19 cellular contexts compared by ENCODE assay signal in genomic region chr2:168222095-168222494, GRCh38.
"Had no signal": no experiment of that assay in that cellular context is flagged by ENCODE, and none has a peak within 500 bp of the region (broad histone marks: within the 10 kb centered on the region; RNA-seq: fewer than 3 reads in every experiment).

No MANE protein-coding gene starts in this region.

- ATAC-seq: activated CD4-positive, CD25-positive, alpha-beta regulatory T cell treated with anti-CD3 and anti-CD28 coated beads, Interleukin-2, amount 50 U/mL, for 24 hours; activated CD8-positive, alpha-beta T cell treated with anti-CD3 and anti-CD28 coated beads, Interleukin-2, amount 10 ng/mL, durations not matched to agents 7 days and 5 days; activated naive CD8-positive, alpha-beta T cell treated with anti-CD3 and anti-CD28 coated beads, Interleukin-2, amount 50 U/mL, for 24 hours; upper lobe of right lung had no signal

- H3K27me3 Mint-ChIP-seq: activated CD4-positive, alpha-beta T cell treated with anti-CD3 and anti-CD28 coated beads, Interleukin-2, amount 10 ng/mL, durations not matched to agents 7 days and 5 days; activated naive CD4-positive, alpha-beta T cell treated with anti-CD3 and anti-CD28 coated beads, Interleukin-2, amount 10 ng/mL, durations not matched to agents 7 days and 5 days; activated naive CD8-positive, alpha-beta T cell treated with anti-CD3 and anti-CD28 coated beads, Interleukin-2, amount 50 U/mL, for 24 hours; activated T-cell treated with anti-CD3 and anti-CD28 coated beads, Interleukin-2, amount 50 U/mL, for 24 hours; dendritic cell treated with granulocyte-macrophage colony-stimulating factor and Interleukin-4, amounts not matched to agents 40 ng/mL and 50 ng/mL, for 4 days; memory B cell had no signal

- FAIRE-seq: kidney had no signal

- H3K4me3 Mint-ChIP-seq: activated CD4-positive, alpha-beta T cell treated with anti-CD3 and anti-CD28 coated beads, Interleukin-2, amount 10 ng/mL, durations not matched to agents 7 days and 5 days; activated CD8-positive, alpha-beta T cell treated with anti-CD3 and anti-CD28 coated beads, Interleukin-2, amount 10 ng/mL, durations not matched to agents 7 days and 5 days; activated naive CD4-positive, alpha-beta T cell treated with anti-CD3 and anti-CD28 coated beads, Interleukin-2, amount 10 ng/mL, durations not matched to agents 7 days and 5 days; activated naive CD8-positive, alpha-beta T cell treated with anti-CD3 and anti-CD28 coated beads, Interleukin-2, amount 50 U/mL, for 24 hours; activated T-cell treated with anti-CD3 and anti-CD28 coated beads, Interleukin-2, amount 50 U/mL, for 24 hours; dendritic cell treated with granulocyte-macrophage colony-stimulating factor and Interleukin-4, amounts not matched to agents 40 ng/mL and 50 ng/mL, for 4 days; memory B cell; nephron progenitor cell had no signal

- H3K27ac Mint-ChIP-seq: activated CD4-positive, alpha-beta T cell treated with anti-CD3 and anti-CD28 coated beads, Interleukin-2, amount 10 ng/mL, durations not matched to agents 7 days and 5 days; activated CD8-positive, alpha-beta T cell treated with anti-CD3 and anti-CD28 coated beads, Interleukin-2, amount 10 ng/mL, durations not matched to agents 7 days and 5 days; activated naive CD4-positive, alpha-beta T cell treated with anti-CD3 and anti-CD28 coated beads, Interleukin-2, amount 10 ng/mL, durations not matched to agents 7 days and 5 days; activated naive CD8-positive, alpha-beta T cell treated with anti-CD3 and anti-CD28 coated beads, Interleukin-2, amount 50 U/mL, for 24 hours; activated T-cell treated with anti-CD3 and anti-CD28 coated beads, Interleukin-2, amount 50 U/mL, for 24 hours; dendritic cell treated with granulocyte-macrophage colony-stimulating factor and Interleukin-4, amounts not matched to agents 40 ng/mL and 50 ng/mL, for 4 days; memory B cell; nephron progenitor cell had no signal

- H3K27ac ChIP-seq: esophagus squamous epithelium, thoracic aorta, upper lobe of right lung had no signal

- H3K4me1 ChIP-seq: upper lobe of right lung had no signal

- H3K27me3 ChIP-seq: esophagus squamous epithelium, upper lobe of right lung had no signal

- H3K4me3 ChIP-seq: esophagus squamous epithelium, thoracic aorta, upper lobe of right lung had no signal

- H3K9me3 Mint-ChIP-seq: activated CD4-positive, alpha-beta T cell treated with anti-CD3 and anti-CD28 coated beads, Interleukin-2, amount 10 ng/mL, durations not matched to agents 7 days and 5 days; activated naive CD4-positive, alpha-beta T cell treated with anti-CD3 and anti-CD28 coated beads, Interleukin-2, amount 10 ng/mL, durations not matched to agents 7 days and 5 days; activated naive CD8-positive, alpha-beta T cell treated with anti-CD3 and anti-CD28 coated beads, Interleukin-2, amount 50 U/mL, for 24 hours; activated T-cell treated with anti-CD3 and anti-CD28 coated beads, Interleukin-2, amount 50 U/mL, for 24 hours; dendritic cell treated with granulocyte-macrophage colony-stimulating factor and Interleukin-4, amounts not matched to agents 40 ng/mL and 50 ng/mL, for 4 days; memory B cell; nephron progenitor cell had no signal

- H3K9me3 ChIP-seq: esophagus squamous epithelium, thoracic aorta, upper lobe of right lung had no signal

- DNase-seq: activated CD4-positive, alpha-beta T cell treated with anti-CD3 and anti-CD28 coated beads, Interleukin-2, amount 10 ng/mL, durations not matched to agents 7 days and 5 days; activated CD8-positive, alpha-beta T cell treated with anti-CD3 and anti-CD28 coated beads, Interleukin-2, amount 10 ng/mL, durations not matched to agents 7 days and 5 days; activated naive CD4-positive, alpha-beta T cell treated with anti-CD3 and anti-CD28 coated beads, Interleukin-2, amount 10 ng/mL, durations not matched to agents 7 days and 5 days; activated naive CD8-positive, alpha-beta T cell treated with anti-CD3 and anti-CD28 coated beads, Interleukin-2, amount 50 U/mL, for 24 hours; activated T-cell treated with anti-CD3 and anti-CD28 coated beads, Interleukin-2, amount 50 U/mL, for 24 hours; anterior cingulate cortex; cerebellar nuclear complex; effector memory CD4-positive, alpha-beta T cell; esophagus squamous epithelium; hypothalamus; kidney; nephron progenitor cell; occipital lobe; retina; upper lobe of right lung had no signal

- H3K36me3 ChIP-seq: esophagus squamous epithelium, thoracic aorta, upper lobe of right lung had no signal
